8 cellular contexts compared by ENCODE assay signal in genomic region chr4:70687821-70688794, GRCh38. TPM values are rescaled to one million over a fixed set of nuclear protein-coding genes. Genes with fewer than 3 reads are reported as not detected.
DNase-seq lines count a peak whose midpoint lies in the region; ATAC-seq, FAIRE-seq and TF ChIP-seq lines count a peak whose summit lies in the region.

A gene with protein sequence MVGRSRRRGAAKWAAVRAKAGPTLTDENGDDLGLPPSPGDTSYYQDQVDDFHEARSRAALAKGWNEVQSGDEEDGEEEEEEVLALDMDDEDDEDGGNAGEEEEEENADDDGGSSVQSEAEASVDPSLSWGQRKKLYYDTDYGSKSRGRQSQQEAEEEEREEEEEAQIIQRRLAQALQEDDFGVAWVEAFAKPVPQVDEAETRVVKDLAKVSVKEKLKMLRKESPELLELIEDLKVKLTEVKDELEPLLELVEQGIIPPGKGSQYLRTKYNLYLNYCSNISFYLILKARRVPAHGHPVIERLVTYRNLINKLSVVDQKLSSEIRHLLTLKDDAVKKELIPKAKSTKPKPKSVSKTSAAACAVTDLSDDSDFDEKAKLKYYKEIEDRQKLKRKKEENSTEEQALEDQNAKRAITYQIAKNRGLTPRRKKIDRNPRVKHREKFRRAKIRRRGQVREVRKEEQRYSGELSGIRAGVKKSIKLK (plus strand): TSS chr4:70688532. CDS start chr4:70688678, 146 bp downstream.

- H3K4me2 ChIP-seq in BLaER1, result peak within 1 kb of the TSS; percentile 89

- peaks cover 44% of the 10 kb centered on the region for H3K4me1 ChIP-seq in BLaER1

- H3K27me3 ChIP-seq in BLaER1, result no peaks in the 10 kb centered on the region

- peak; percentile 83 for TF ChIP-seq CTCF in coronary artery (IDR thresholded peaks at IDR 0.05)

- peak within 1 kb of the TSS; percentile 99 for H3K4me3 Mint-ChIP-seq in activated CD4-positive, alpha-beta T cell treated with anti-CD3 and anti-CD28 coated beads, Interleukin-2, amount 10 ng/mL, durations not matched to agents 24 days and 14 days

- H3K9ac ChIP-seq in BLaER1, result peak within 1 kb of the TSS; percentile 92

- peaks cover 11% of the 10 kb centered on the region; the same call in 1 of the 2 replicates for H3K36me3 ChIP-seq in BLaER1

- H3K9me3 Mint-ChIP-seq in activated CD4-positive, alpha-beta T cell treated with anti-CD3 and anti-CD28 coated beads, Interleukin-2, amount 10 ng/mL, durations not matched to agents 24 days and 14 days, result no peaks in the 10 kb centered on the region

- H3K4me1 Mint-ChIP-seq in activated CD4-positive, alpha-beta T cell treated with anti-CD3 and anti-CD28 coated beads, Interleukin-2, amount 10 ng/mL, durations not matched to agents 24 days and 14 days, result peaks cover 28% of the 10 kb centered on the region

- no peaks in the 10 kb centered on the region for H3K9me3 ChIP-seq in BLaER1

- H3K27ac ChIP-seq in BLaER1 (peak within 1 kb of the TSS; percentile 94), coronary artery (peak within 1 kb of the TSS; percentile 92 to 95)

- peak; percentile 90 for ATAC-seq in HG03460 (IDR thresholded peaks at IDR 0.05; ENCODE audit: unreplicated experiment)
- ATAC-seq in left colon, result peak; percentile 93

- peak within 1 kb of the TSS; percentile 96 for H3K27ac Mint-ChIP-seq in activated CD4-positive, alpha-beta T cell treated with anti-CD3 and anti-CD28 coated beads, Interleukin-2, amount 10 ng/mL, durations not matched to agents 24 days and 14 days

- intact Hi-C loops in activated CD4-positive, alpha-beta T cell treated with anti-CD3 and anti-CD28 coated beads, Interleukin-2, amount 10 ng/mL, durations not matched to agents 24 days and 14 days (cut with micrococcal nuclease), result loop anchor here (1.0 to 10.0 kb wide), 11 partner anchors 17 to 497 kb away; partner anchors contain the start of genes DCK, GRSF1 and MOB1B
- intact Hi-C loops in left colon (cut with DNase I, micrococcal nuclease), result no loop called here

- H3K36me3 Mint-ChIP-seq in activated CD4-positive, alpha-beta T cell treated with anti-CD3 and anti-CD28 coated beads, Interleukin-2, amount 10 ng/mL, durations not matched to agents 24 days and 14 days (ENCODE audit: low read depth), result peaks cover 31% of the 10 kb centered on the region

- FAIRE-seq in GM19239 (lab: Jason Lieb, UNC), result peak; percentile 99

- no peak for DNase-seq in GM19239 (ENCODE audit: insufficient read length, low spot score)
- DNase-seq in NCI-H526 (lab: John Stamatoyannopoulos, UW), result peak; percentile 98 to 99
- DNase-seq in activated CD4-positive, alpha-beta T cell treated with anti-CD3 and anti-CD28 coated beads, Interleukin-2, amount 10 ng/mL, durations not matched to agents 24 days and 14 days, result peak; percentile 97
- DNase-seq in coronary artery (ENCODE audit: low spot score), result peak; percentile 97
- DNase-seq in left colon, result peak; percentile 95 to 96
- DNase-seq in stimulated activated CD4-positive, alpha-beta T cell treated with anti-CD3 and anti-CD28 coated beads, Interleukin-2, amount 100 ng/mL, for 24 hours, result peak; percentile 94 to 97

- H3K27me3 Mint-ChIP-seq in activated CD4-positive, alpha-beta T cell treated with anti-CD3 and anti-CD28 coated beads, Interleukin-2, amount 10 ng/mL, durations not matched to agents 24 days and 14 days, result peaks cover 1% of the 10 kb centered on the region

- H3K4me3 ChIP-seq in BLaER1 (peak within 1 kb of the TSS; percentile 85), coronary artery (peak within 1 kb of the TSS; percentile 91)

- H4K20me1 ChIP-seq in BLaER1, result peaks cover 40% of the 10 kb centered on the region

RNA-seq across cellular contexts. Expression of the gene that starts here (rescaled TPM):
- 45.9 and 47.6 TPM in 2 replicates for total RNA-seq in activated CD4-positive, alpha-beta T cell treated with anti-CD3 and anti-CD28 coated beads, Interleukin-2, amount 10 ng/mL, durations not matched to agents 24 days and 14 days
- total RNA-seq in left colon, result 10 to 100 TPM; 18.4 to 19.7 TPM
